ENCODE assay signal across 10 cellular contexts in the genomic region with DNA sequence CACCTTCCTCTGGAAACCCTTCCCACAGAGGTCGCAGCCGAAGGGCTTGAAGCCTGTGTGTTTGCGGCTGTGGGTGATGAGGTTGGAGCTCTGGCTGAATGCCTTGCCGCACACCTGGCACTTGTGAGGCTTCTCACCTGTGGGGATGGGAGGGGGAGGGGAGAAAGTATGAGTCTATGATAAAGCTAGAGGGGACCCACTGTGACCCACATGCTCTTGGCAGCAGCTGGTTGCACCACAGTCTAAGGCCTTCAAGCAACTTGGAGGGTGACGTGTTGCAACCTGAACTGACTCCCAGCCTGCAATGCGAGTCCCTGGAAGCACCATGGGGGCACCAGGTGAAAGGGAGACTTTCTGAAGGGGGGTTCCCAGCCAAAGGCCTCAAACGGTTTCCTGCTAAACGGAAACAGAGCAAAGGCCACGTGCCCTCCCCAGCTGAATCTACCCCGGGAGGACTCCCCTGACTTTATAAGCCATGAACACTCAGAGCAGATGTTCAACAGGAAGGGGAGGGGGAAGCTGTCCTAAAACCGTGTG. TPM values are rescaled to one million over a fixed set of nuclear protein-coding genes. Genes with fewer than 3 reads are reported as not detected.
DNase-seq lines count a peak whose midpoint lies in the region; ATAC-seq lines count a peak whose summit lies in the region.
"Had no signal": no experiment of that assay in that cellular context is flagged by ENCODE, and none has a peak within 500 bp of the region (broad histone marks: within the 10 kb centered on the region; RNA-seq: fewer than 3 reads in every experiment).

No MANE protein-coding gene starts in this region.

- H3K27me3 ChIP-seq in HAP-1 (ENCODE audit: low read depth), result no peaks in the 10 kb centered on the region

- H3K9me3 Mint-ChIP-seq in activated T-cell treated with anti-CD3 and anti-CD28 coated beads, Interleukin-2, amount 50 U/mL, for 4 hours, result no peaks in the 10 kb centered on the region

- no peaks in the 10 kb centered on the region for H3K27me3 Mint-ChIP-seq in activated T-cell treated with anti-CD3 and anti-CD28 coated beads, Interleukin-2, amount 50 U/mL, for 4 hours (ENCODE audit: low read depth)

- H3K36me3 ChIP-seq in HAP-1 (replicated peaks), result no peaks in the 10 kb centered on the region
- H3K36me3 ChIP-seq: right lobe of liver had no signal

- H3K4me1 Mint-ChIP-seq in activated T-cell treated with anti-CD3 and anti-CD28 coated beads, Interleukin-2, amount 50 U/mL, for 4 hours (ENCODE audit: low read depth), result peaks cover 79% of the 10 kb centered on the region

- no peak overlapping the region for H3K4me3 ChIP-seq in HAP-1
- H3K4me3 ChIP-seq: right lobe of liver had no signal

- in situ Hi-C loops in HAP-1 (cut with MboI; ENCODE audit: low sequenced_read_pairs), result no loop called here

- ATAC-seq in GM19351 (IDR thresholded peaks at IDR 0.05; ENCODE audit: unreplicated experiment), result peak; percentile 41
- ATAC-seq in activated T-cell treated with anti-CD3 and anti-CD28 coated beads, Interleukin-2, amount 50 U/mL, for 4 hours, result peak; percentile 30 to 42
- ATAC-seq in GM19324 (IDR thresholded peaks at IDR 0.05; ENCODE audit: low FRiP score, unreplicated experiment), result no peak
- no peak for ATAC-seq in GM21367 (IDR thresholded peaks at IDR 0.05; ENCODE audit: unreplicated experiment)

- H3K4me3 Mint-ChIP-seq in activated T-cell treated with anti-CD3 and anti-CD28 coated beads, Interleukin-2, amount 50 U/mL, for 4 hours, result no peak overlapping the region

- H3K36me3 Mint-ChIP-seq in activated T-cell treated with anti-CD3 and anti-CD28 coated beads, Interleukin-2, amount 50 U/mL, for 4 hours (ENCODE audit: insufficient read depth), result peaks cover 67% of the 10 kb centered on the region

- no peaks in the 10 kb centered on the region for H3K4me1 ChIP-seq in HAP-1

- no peaks in the 10 kb centered on the region for H3K9me3 ChIP-seq in HAP-1
- H3K9me3 ChIP-seq: right lobe of liver had no signal

- DNase-seq in NCI-H1105 treated with DMSO at 0.1 percent for 48 hours (lab: John Stamatoyannopoulos, UW) (peak; percentile 44), hypothalamus (lab: John Stamatoyannopoulos, UW) (no peak), HAP-1 (ENCODE audit: low spot score in 2 of 2) (no peak)
- DNase-seq in activated T-cell treated with anti-CD3 and anti-CD28 coated beads, Interleukin-2, amount 50 U/mL, for 4 hours, result peak; percentile 61
- peak in 2 of 3 experiments; percentile 19 to 27 for DNase-seq in stimulated activated CD4-positive, alpha-beta T cell treated with anti-CD3 and anti-CD28 coated beads, TNF-alpha, amount 100 ng/mL, for 4 hours (ENCODE audit: low read depth in 3 of 3)
- DNase-seq: right lobe of liver, SHP77 treated with DMSO at 0.1 percent for 48 hours had no signal

RNA-seq across cellular contexts. Expression of gene GFI1, which starts 10.6 kb away (rescaled TPM):
- 100 to 1,000 TPM in 2 of 3 donors, 10 to 100 TPM in 1; 99.4 to 136 (median 115) TPM for total RNA-seq in activated T-cell treated with anti-CD3 and anti-CD28 coated beads, Interleukin-2, amount 50 U/mL, for 4 hours

Comparison
In these comparisons a context has a peak if more than half of its experiments do, and no peak if none do; other contexts are left out.
1. ATAC-seq: peak in GM19351 (single experiment) and activated T-cell treated with anti-CD3 and anti-CD28 coated beads, Interleukin-2, amount 50 U/mL, for 4 hours (2 of 2); none in GM19324 (single experiment) and GM21367 (single experiment).
2. DNase-seq: peak in NCI-H1105 treated with DMSO at 0.1 percent for 48 hours (single experiment), activated T-cell treated with anti-CD3 and anti-CD28 coated beads, Interleukin-2, amount 50 U/mL, for 4 hours (single experiment) and stimulated activated CD4-positive, alpha-beta T cell treated with anti-CD3 and anti-CD28 coated beads, TNF-alpha, amount 100 ng/mL, for 4 hours (2 of 3); none in hypothalamus (0 of 51) and HAP-1 (0 of 2).